In genomic region chr7:41900532-41900931, GRCh38 we compare ENCODE assay signal across 23 cellular contexts.
"Had no signal": no experiment of that assay in that cellular context is flagged by ENCODE, and none has a peak within 500 bp of the region (broad histone marks: within the 10 kb centered on the region; RNA-seq: fewer than 3 reads in every experiment).

No MANE protein-coding gene starts in this region.

- H3K4me3 Mint-ChIP-seq: activated B cell treated with CpG ODN at 0.5 μM for 24 hours; activated CD4-positive, alpha-beta memory T cell treated with anti-CD3 and anti-CD28 coated beads for 36 hours; activated naive CD8-positive, alpha-beta T cell; activated T-helper 1 cell treated with anti-CD3 and anti-CD28 coated beads, Interleukin-12 subunit alpha, Interleukin-12 subunit beta, Interleukin-2, Interleukin-4 antibody, amounts not matched to agents 30 ng/mL and 10 ng/mL and 1 ng/mL, durations not matched to agents 14 hours and 24 hours and 36 hours; stimulated activated naive CD8-positive, alpha-beta T cell treated with anti-CD3 and anti-CD28 coated beads, Interleukin-15, amount 100 ng/mL, for 72 hours had no signal

- H3K4me3 ChIP-seq: gastrocnemius medialis, left lung, pancreas, right lobe of liver, suprapubic skin, transverse colon, uterus had no signal

- FAIRE-seq: colon, kidney, pancreas, small intestine had no signal

- H3K9me3 ChIP-seq: gastrocnemius medialis, pancreas, right lobe of liver, suprapubic skin, transverse colon, uterus had no signal

- ATAC-seq: gastrocnemius medialis; left lung; pancreas; right lobe of liver; stimulated activated naive CD8-positive, alpha-beta T cell treated with anti-CD3 and anti-CD28 coated beads, Interleukin-15, amount 100 ng/mL, for 72 hours had no signal

- H3K27ac Mint-ChIP-seq: activated B cell treated with CpG ODN at 0.5 μM for 24 hours; activated CD4-positive, alpha-beta memory T cell treated with anti-CD3 and anti-CD28 coated beads for 36 hours; activated naive CD8-positive, alpha-beta T cell; activated T-helper 1 cell treated with anti-CD3 and anti-CD28 coated beads, Interleukin-12 subunit alpha, Interleukin-12 subunit beta, Interleukin-2, Interleukin-4 antibody, amounts not matched to agents 30 ng/mL and 10 ng/mL and 1 ng/mL, durations not matched to agents 14 hours and 24 hours and 36 hours; stimulated activated naive CD8-positive, alpha-beta T cell treated with anti-CD3 and anti-CD28 coated beads, Interleukin-15, amount 100 ng/mL, for 72 hours had no signal

- H3K27ac ChIP-seq: gastrocnemius medialis, left lung, pancreas, right lobe of liver, suprapubic skin, transverse colon, uterus had no signal

- DNase-seq: activated B cell treated with CpG ODN at 0.5 μM for 24 hours; activated CD4-positive, alpha-beta memory T cell treated with anti-CD3 and anti-CD28 coated beads for 36 hours; activated CD4-positive, alpha-beta T cell treated with anti-CD3 and anti-CD28 coated beads for 4 hours; activated T-cell treated with anti-CD3 and anti-CD28 coated beads for 4 hours; amniotic stem cell; erythroblast; gastrocnemius medialis; head of caudate nucleus; kidney; left lung; mammary epithelial cell; pancreas; right lobe of liver; small intestine; stimulated activated CD4-positive, alpha-beta T cell treated with anti-CD3 and anti-CD28 coated beads, Interleukin-15, amount 100 ng/mL, for 24 hours; stimulated activated CD4-positive, alpha-beta T cell treated with anti-CD3 and anti-CD28 coated beads, Interleukin-2, amount 100 ng/mL, for 48 hours; stimulated activated naive CD8-positive, alpha-beta T cell treated with anti-CD3 and anti-CD28 coated beads, Interleukin-15, amount 100 ng/mL, for 72 hours; transverse colon; uterus had no signal

- H3K4me1 Mint-ChIP-seq: activated B cell treated with CpG ODN at 0.5 μM for 24 hours; stimulated activated naive CD8-positive, alpha-beta T cell treated with anti-CD3 and anti-CD28 coated beads, Interleukin-15, amount 100 ng/mL, for 72 hours had no signal

- H3K27me3 ChIP-seq: gastrocnemius medialis, pancreas, right lobe of liver, suprapubic skin, transverse colon, uterus had no signal

- H3K36me3 ChIP-seq: gastrocnemius medialis, left lung, pancreas, right lobe of liver, suprapubic skin, transverse colon, uterus had no signal

- H3K36me3 Mint-ChIP-seq: activated CD4-positive, alpha-beta memory T cell treated with anti-CD3 and anti-CD28 coated beads for 36 hours had no signal

- H3K4me1 ChIP-seq: gastrocnemius medialis, left lung, pancreas, right lobe of liver, suprapubic skin, transverse colon, uterus had no signal
